14 cellular contexts compared by ENCODE assay signal in genomic region chr12:10968765-10969456, GRCh38. TPM values are rescaled to one million over a fixed set of nuclear protein-coding genes. Genes with fewer than 3 reads are reported as not detected.
DNase-seq lines count a peak whose midpoint lies in the region; ATAC-seq, FAIRE-seq and TF ChIP-seq lines count a peak whose summit lies in the region.
"Had no signal": no experiment of that assay in that cellular context is flagged by ENCODE, and none has a peak within 500 bp of the region (broad histone marks: within the 10 kb centered on the region; RNA-seq: fewer than 3 reads in every experiment).

No MANE protein-coding gene starts in this region.

- TF ChIP-seq POLR2A in sigmoid colon (IDR thresholded peaks at IDR 0.05): no peak

- FAIRE-seq in kidney (lab: Jason Lieb, UNC): peak; percentile 66

- ATAC-seq in thoracic aorta (ENCODE audit: insufficient number of reproducible peaks, low FRiP score, low read depth) (peak; percentile 49), HG03139 (IDR thresholded peaks at IDR 0.05; ENCODE audit: unreplicated experiment) (no peak)
- ATAC-seq: PC-3; stimulated activated naive CD8-positive, alpha-beta T cell treated with anti-CD3 and anti-CD28 coated beads, Interleukin-15, amount 100 ng/mL, for 72 hours had no signal

- DNase-seq in HFF-Myc (ENCODE audit: extremely low read depth, low read depth): peak; percentile 38
- DNase-seq in cardiac fibroblast (ENCODE audit: low read depth in 2 of 2): peak; percentile 74 to 92
- peak; percentile 65 for DNase-seq in kidney
- peak; percentile 25 for DNase-seq in thoracic aorta (ENCODE audit: low spot score)
- DNase-seq in NCI-H524 treated with DMSO at 0.1 percent for 48 hours (lab: John Stamatoyannopoulos, UW): no peak
- no peak for DNase-seq in NCI-H2227 (lab: John Stamatoyannopoulos, UW; ENCODE audit: unreplicated experiment)
- no peak for DNase-seq in sigmoid colon
- DNase-seq: caudate nucleus; DMS153; glutamatergic neuron; NCI-H2107; PC-3; stimulated activated naive CD8-positive, alpha-beta T cell treated with anti-CD3 and anti-CD28 coated beads, Interleukin-15, amount 100 ng/mL, for 72 hours had no signal

- no peaks in the 10 kb centered on the region for H3K27me3 ChIP-seq in thoracic aorta (replicated peaks; ENCODE audit: insufficient read depth)
- H3K27me3 ChIP-seq in sigmoid colon: no peaks in the 10 kb centered on the region

- H3K4me3 ChIP-seq in HFF-Myc (replicated peaks; ENCODE audit: low read depth, low read length) (no peak overlapping the region), cardiac fibroblast (replicated peaks in 1 of 2; ENCODE audit: low read depth in 2 of 2, low read length in 2 of 2) (no peak overlapping the region), kidney (ENCODE audit: low read length in 2 of 2) (no peak overlapping the region), thoracic aorta (peak overlapping the region; percentile 20), sigmoid colon (no peak overlapping the region)

- H3K4me1 ChIP-seq in kidney (ENCODE audit: control insufficient read depth in 1 of 2, insufficient read depth in 1 of 2, low read depth in 1 of 2, low read length in 2 of 2): peaks cover 0 to 2% of the 10 kb centered on the region in 2 donors
- peaks cover 0 to 15% of the 10 kb centered on the region in 2 donors for H3K4me1 ChIP-seq in thoracic aorta (ENCODE audit: control insufficient read depth in 1 of 2, low read depth in 2 of 2)
- H3K4me1 ChIP-seq in sigmoid colon: no peaks in the 10 kb centered on the region

- H3K36me3 ChIP-seq in kidney (ENCODE audit: control insufficient read depth in 1 of 2, insufficient read depth in 2 of 2, low read length in 2 of 2) (no peaks in the 10 kb centered on the region), thoracic aorta (no peaks in the 10 kb centered on the region), sigmoid colon (no peaks in the 10 kb centered on the region)

- H3K9ac ChIP-seq in kidney (ENCODE audit: low read length in 2 of 2): no peak overlapping the region

- TF ChIP-seq CTCF in HFF-Myc (IDR thresholded peaks at IDR 0.05; ENCODE audit: low read depth, low read length, missing control alignments) (no peak), cardiac fibroblast (IDR thresholded peaks at IDR 0.05; ENCODE audit: low read depth, low read length) (no peak), kidney (IDR thresholded peaks at IDR 0.05; ENCODE audit: borderline replicate concordance, extremely low read depth, insufficient read depth) (no peak), thoracic aorta (IDR thresholded peaks at IDR 0.05) (no peak), sigmoid colon (IDR thresholded peaks at IDR 0.05) (no peak)

- H3K9me3 ChIP-seq in kidney (ENCODE audit: control insufficient read depth in 1 of 2, low read length in 2 of 2) (no peaks in the 10 kb centered on the region), thoracic aorta (no peaks in the 10 kb centered on the region), sigmoid colon (no peaks in the 10 kb centered on the region)

- TF ChIP-seq EP300 in sigmoid colon (IDR thresholded peaks at IDR 0.05): no peak

- H3K27ac ChIP-seq in kidney (ENCODE audit: low read depth in 2 of 2, low read length in 2 of 2) (no peak overlapping the region), thoracic aorta (peak overlapping the region in 1 of 2 donors; percentile 62), sigmoid colon (no peak overlapping the region)

- intact Hi-C loops in kidney (cut with DNase I) (no loop called here), sigmoid colon (cut with DNase I) (no loop called here)

- WGBS in sigmoid colon, 2 donors: 91 to 92% methylated on average over 15 of the region's 15 CpGs

RNA-seq across cellular contexts. Expression of gene TAS2R50, which starts 17.8 kb away (rescaled TPM):
- 2.0 TPM for total RNA-seq in kidney
- polyA plus RNA-seq in kidney (ENCODE audit: insufficient read depth, low read depth, low replicate concordance): not detected
- 1 to 10 TPM; 1.5 to 7.1 TPM for total RNA-seq in thoracic aorta
- total RNA-seq in sigmoid colon: 1 to 10 TPM; 1.4 to 4.6 (median 2.1) TPM
- polyA plus RNA-seq in sigmoid colon: under 1 TPM in 1 of 3 donors, not detected in 2; 0.28 TPM

RNA-seq across cellular contexts. Expression of gene TAS2R20, which starts 29.2 kb away (rescaled TPM):
- total RNA-seq in kidney: 4.1 TPM
- polyA plus RNA-seq in kidney (ENCODE audit: insufficient read depth, low read depth, low replicate concordance): 0.47 TPM
- total RNA-seq in thoracic aorta: 1 to 10 TPM; 1.8 to 5.8 TPM
- total RNA-seq in sigmoid colon: 1 to 10 TPM; 2.6 to 6.4 (median 4.6) TPM
- polyA plus RNA-seq in sigmoid colon: under 1 TPM in 1 of 3 donors, not detected in 2; 0.50 TPM

RNA-seq across cellular contexts. Expression of gene TAS2R14, which starts 29.8 kb away (rescaled TPM):
- total RNA-seq in kidney: 3.9 TPM
- 0.75 TPM for polyA plus RNA-seq in kidney (ENCODE audit: insufficient read depth, low read depth, low replicate concordance)
- 1 to 10 TPM; 1.9 to 5.4 TPM for total RNA-seq in thoracic aorta
- total RNA-seq in sigmoid colon: 1 to 10 TPM; 3.3 to 6.9 (median 6.2) TPM
- polyA plus RNA-seq in sigmoid colon: 1 to 10 TPM in 1 of 3 donors, not detected in 2; 1.1 TPM

RNA-seq across cellular contexts. Expression of gene PRH2, which starts 39.9 kb away (rescaled TPM):
- total RNA-seq in kidney (not detected), thoracic aorta (not detected), sigmoid colon (1 to 10 TPM in 2 of 4 donors, not detected in 2; 1.2 to 1.4 TPM)
- polyA plus RNA-seq in kidney (ENCODE audit: insufficient read depth, low read depth, low replicate concordance) (not detected), sigmoid colon (not detected)
- total RNA-seq: PC-3 had no signal

RNA-seq across cellular contexts. Expression of gene TAS2R19, which starts 53.5 kb away (rescaled TPM):
- total RNA-seq in kidney (4.6 TPM), thoracic aorta (10 to 100 TPM in 1 of 2 donors, 1 to 10 TPM in 1; 8.3 to 13.1 TPM), sigmoid colon (1 to 10 TPM; 5.0 to 8.6 (median 6.5) TPM)
- polyA plus RNA-seq in kidney (ENCODE audit: insufficient read depth, low read depth, low replicate concordance) (not detected), sigmoid colon (under 1 TPM in 1 of 3 donors, not detected in 2; 0.41 TPM)
- total RNA-seq: PC-3 had no signal

Comparison
In these comparisons a context has a peak if more than half of its experiments do, and no peak if none do; other contexts are left out.
1. DNase-seq: peak in HFF-Myc (single experiment), cardiac fibroblast (2 of 2), kidney (single experiment) and thoracic aorta (single experiment); none in NCI-H524 treated with DMSO at 0.1 percent for 48 hours (single experiment), NCI-H2227 (single experiment) and sigmoid colon (single experiment).